ENCODE assay signal across 19 cellular contexts in the genomic region with DNA sequence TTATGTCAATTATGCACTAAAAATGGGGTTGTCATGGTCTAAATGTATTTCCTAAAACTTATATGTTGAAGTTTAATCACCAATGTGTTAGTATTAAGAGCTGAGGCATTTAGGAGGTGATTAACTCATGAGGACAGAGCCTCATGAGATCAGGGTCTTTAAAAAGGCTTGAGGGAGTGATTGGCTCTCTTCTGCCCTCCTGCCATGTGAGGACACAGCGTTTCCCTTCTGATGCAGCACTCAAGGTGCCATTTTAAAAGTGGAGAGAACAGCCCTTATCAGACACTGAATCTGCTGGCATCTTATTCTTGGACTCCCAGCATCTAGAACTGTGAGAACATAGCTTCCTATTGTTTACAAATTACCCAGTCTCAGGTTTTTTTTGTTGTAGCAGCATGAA.
"Had no signal": no experiment of that assay in that cellular context is flagged by ENCODE, and none has a peak within 500 bp of the region (broad histone marks: within the 10 kb centered on the region; RNA-seq: fewer than 3 reads in every experiment).

No MANE protein-coding gene starts in this region.

- FAIRE-seq: HepG2, RCC 7860 had no signal

- H3K36me3 ChIP-seq: MG63, SJSA1 had no signal

- ATAC-seq: HepG2 had no signal

- H3K4me3 ChIP-seq: MG63, SJSA1, SK-N-MC had no signal

- H3K27ac ChIP-seq: SJSA1, SK-N-MC had no signal

- H3K27me3 ChIP-seq: MG63, SJSA1 had no signal

- DNase-seq: IMR-90, Karpas-422, KG1, MG63, NCI-H1092, NCI-H1105 treated with DMSO at 0.1 percent for 48 hours, NCI-H1436, NCI-H2081 treated with DMSO at 0.1 percent for 48 hours, NCI-H510A, NCI-H524 treated with DMSO at 0.1 percent for 48 hours, NCI-H69, NCI-H774, Right ventricle myocardium superior, RPMI8226, SIG-M5 had no signal

- H3K4me1 ChIP-seq: SJSA1 had no signal

- H3K9me3 ChIP-seq: MG63, SJSA1 had no signal
